Comparison of ENCODE assay signal across 9 cellular contexts in the genomic region with DNA sequence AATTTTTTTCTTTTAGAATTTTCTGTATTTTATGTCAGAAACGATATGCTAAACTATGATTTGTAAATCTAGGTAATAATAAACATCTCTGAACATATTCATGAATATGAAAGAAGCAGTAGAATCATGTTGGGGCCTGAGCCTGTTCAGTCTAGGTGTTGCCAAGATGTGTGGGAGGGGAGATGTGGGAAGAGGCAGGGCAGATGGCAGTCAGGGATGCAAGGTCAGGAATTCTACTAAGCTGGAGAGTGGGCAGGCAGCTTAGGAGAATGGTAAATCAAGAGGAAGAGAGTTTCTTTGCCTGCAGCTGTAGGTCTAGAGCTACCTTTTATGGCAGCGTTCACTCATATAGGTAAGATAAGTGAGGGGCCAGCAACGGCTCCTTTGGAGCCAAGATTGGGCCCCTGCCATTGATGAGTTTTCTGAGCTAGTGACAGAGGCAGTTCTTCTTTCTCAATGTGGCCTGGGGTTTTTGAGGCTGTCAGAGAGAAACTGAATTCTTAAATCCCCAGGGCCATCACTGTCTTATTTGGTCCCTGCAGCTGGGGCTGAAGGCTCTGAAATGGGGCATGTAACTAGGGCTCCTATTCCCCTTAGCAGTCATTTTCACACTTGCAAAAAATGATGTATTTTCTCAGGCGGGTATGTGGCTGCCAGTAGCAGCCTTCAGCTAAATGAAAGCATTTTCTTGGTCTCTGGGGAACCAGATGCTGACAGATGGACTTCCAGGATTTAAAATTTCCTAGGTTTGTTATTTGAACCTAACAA.
DNase-seq lines count a peak whose midpoint lies in the region; ATAC-seq, FAIRE-seq and TF ChIP-seq lines count a peak whose summit lies in the region.
"Had no signal": no experiment of that assay in that cellular context is flagged by ENCODE, and none has a peak within 500 bp of the region (broad histone marks: within the 10 kb centered on the region; RNA-seq: fewer than 3 reads in every experiment).

No MANE protein-coding gene starts in this region.

- peak; percentile 78 to 81 for TF ChIP-seq EP300 in GM12878 (IDR thresholded peaks at IDR 0.05; ENCODE audit: borderline replicate concordance in 1 of 2, control insufficient read depth in 1 of 2, low read depth in 2 of 2, low read length in 2 of 2)

- no peak for TF ChIP-seq POLR2A in GM12878 (IDR thresholded peaks at IDR 0.05; ENCODE audit: low read depth, low read length)

- H3K4me3 ChIP-seq in GM12878: no peak overlapping the region
- H3K4me3 ChIP-seq in left lung: no peak overlapping the region

- TF ChIP-seq CTCF in GM12878 (IDR thresholded peaks at IDR 0.05 in 2 of 3, conservative IDR thresholded peaks at IDR 0.05 in 1 of 3; ENCODE audit: control insufficient read depth in 2 of 3, extremely low read depth in 1 of 3, insufficient read depth in 1 of 3, low read depth in 3 of 3, low read length in 3 of 3) (no peak), left lung (IDR thresholded peaks at IDR 0.05) (no peak)

- SMC1A ChIA-PET in GM12878 (lab: Charles Lee; ENCODE audit: uncharacterized antibody, unreplicated experiment): interaction anchor here (0.7 to 11.6 kb wide), 40 partner anchors 9 to 1083 kb away, joined by 3 to 135 read pairs (median 6); no protein-coding TSS in a partner anchor

- H3K4me2 ChIP-seq in GM12878 (ENCODE audit: control insufficient read depth, insufficient read depth): no peak overlapping the region

- no TSS peak for BruUV-seq in GM12878 (replicated peaks; lab: Mats Ljungman, UMichigan)

- 0% methylated on average over 4 of the region's 4 CpGs for WGBS in GM12878 (ENCODE audit: insufficient coverage, insufficient replicate concordance, low lambda C conversion rate, missing lambda C conversion rate)

- intact Hi-C loops in GM12878 (cut with micrococcal nuclease; ENCODE audit: unreplicated experiment) (loop anchor here (2.0 to 10.0 kb wide), 2 partner anchors 73 to 163 kb away; no protein-coding TSS in a partner anchor), left lung (cut with DNase I) (no loop called here)

- peak; percentile 82 for ATAC-seq in GM18511 (IDR thresholded peaks at IDR 0.05; ENCODE audit: unreplicated experiment)
- peak; percentile 48 for ATAC-seq in GM21515 (IDR thresholded peaks at IDR 0.05; ENCODE audit: unreplicated experiment)
- peak; percentile 61 for ATAC-seq in HG03135 (IDR thresholded peaks at IDR 0.05; ENCODE audit: unreplicated experiment)
- peak; percentile 87 for ATAC-seq in GM12878
- ATAC-seq in left lung: no peak

- DNase-seq in GM12878 (ENCODE audit: low read depth, low spot score): peak; percentile 46
- DNase-seq in UCSD-AML1 (lab: John Stamatoyannopoulos, UW; ENCODE audit: unreplicated experiment): no peak
- no peak for DNase-seq in NCI-H187 treated with DMSO at 0.1 percent for 48 hours (lab: John Stamatoyannopoulos, UW)
- no peak for DNase-seq in DMS79 (lab: John Stamatoyannopoulos, UW)
- no peak for DNase-seq in left lung
- DNase-seq: CD4-positive, CD25-positive, alpha-beta regulatory T cell had no signal

- no peaks in the 10 kb centered on the region; the same call in 2 of the 3 replicates for H3K9me3 ChIP-seq in GM12878 (replicated peaks; ENCODE audit: control insufficient read depth, insufficient read depth, low read length)
- H3K9me3 ChIP-seq in left lung: no peaks in the 10 kb centered on the region

- H3K4me1 ChIP-seq in GM12878 (ENCODE audit: control insufficient read depth, insufficient read depth, low read length): no peaks in the 10 kb centered on the region
- H3K4me1 ChIP-seq in left lung: no peaks in the 10 kb centered on the region

- H4K20me1 ChIP-seq in GM12878 (ENCODE audit: control insufficient read depth, insufficient read depth): no peaks in the 10 kb centered on the region; the same call in 1 of the 2 replicates

- RAD21 ChIA-PET in GM12878 (lab: Charles Lee; ENCODE audit: unreplicated experiment): interaction anchor here (0.6 to 3.6 kb wide), 33 partner anchors 9 to 1083 kb away, joined by 3 to 95 read pairs (median 4); no protein-coding TSS in a partner anchor

- no peaks in the 10 kb centered on the region for H3K36me3 ChIP-seq in GM12878 (ENCODE audit: control insufficient read depth in 2 of 2, insufficient read depth in 2 of 2, low read length in 1 of 2)
- H3K36me3 ChIP-seq in left lung: no peaks in the 10 kb centered on the region

- TF ChIP-seq RAD21 in GM12878 (IDR thresholded peaks at IDR 0.05; ENCODE audit: insufficient read depth, low read depth, low read length): no peak

- CTCF ChIA-PET in GM12878 (lab: Yijun Ruan, JAX): interaction anchor here (0.6 to 7.4 kb wide), 19 partner anchors 9 to 160 kb away, joined by 3 to 67 read pairs (median 5); no protein-coding TSS in a partner anchor

- H2AFZ ChIP-seq in GM12878 (ENCODE audit: control insufficient read depth, low read depth, low read length): no peak overlapping the region

- in situ Hi-C loops in GM12878 (cut with MboI): no loop called here

- POLR2A ChIA-PET in GM12878 (lab: Charles Lee): interaction anchor here (0.9 to 2.5 kb wide), 10 partner anchors 10 to 73 kb away, joined by 3 to 26 read pairs (median 4); no protein-coding TSS in a partner anchor

- no peaks in the 10 kb centered on the region for H3K79me2 ChIP-seq in GM12878 (ENCODE audit: control insufficient read depth, insufficient read depth, low read length)

- no peaks in the 10 kb centered on the region for H3K27me3 ChIP-seq in GM12878 (replicated peaks in 1 of 2; ENCODE audit: control insufficient read depth in 2 of 2, insufficient read depth in 2 of 2, low read length in 1 of 2)
- H3K27me3 ChIP-seq in left lung: no peaks in the 10 kb centered on the region

- FAIRE-seq in GM12878 (lab: Jason Lieb, UNC): no peak

- no peak overlapping the region for H3K9ac ChIP-seq in GM12878 (ENCODE audit: control insufficient read depth, insufficient read depth, low read length)

- H3K27ac ChIP-seq in GM12878 (ENCODE audit: control insufficient read depth, insufficient read depth) (no peak overlapping the region), left lung (no peak overlapping the region)

TF ChIP-seq in GM12878, 131 proteins besides CTCF, POLR2A, EP300 and RAD21 (continues in another document):
- TF ChIP-seq ATF7 (IDR thresholded peaks at IDR 0.05; ENCODE audit: low read depth) (peak; percentile 77), NR2F1 (conservative IDR thresholded peaks at IDR 0.05) (0 out of 2 replicates have a peak, but pooled peaks have one; percentile 21), GATAD2B (conservative IDR thresholded peaks at IDR 0.05; ENCODE audit: low read depth) (peak; percentile 97), MYB (IDR thresholded peaks at IDR 0.05; ENCODE audit: borderline replicate concordance, low read depth, low read length) (0 out of 2 replicates have a peak, but pooled peaks have one; percentile 44), TAF1 (IDR thresholded peaks at IDR 0.05; ENCODE audit: borderline replicate concordance, low read depth, low read length) (no peak), TCF12 (IDR thresholded peaks at IDR 0.05; ENCODE audit: low read depth, low read length) (peak; percentile 85), DPF2 (IDR thresholded peaks at IDR 0.05) (0 out of 2 replicates have a peak, but pooled peaks have one; percentile 68), ZNF24 (IDR thresholded peaks at IDR 0.05) (peak; percentile 87)
- TF ChIP-seq, protein P1, sequence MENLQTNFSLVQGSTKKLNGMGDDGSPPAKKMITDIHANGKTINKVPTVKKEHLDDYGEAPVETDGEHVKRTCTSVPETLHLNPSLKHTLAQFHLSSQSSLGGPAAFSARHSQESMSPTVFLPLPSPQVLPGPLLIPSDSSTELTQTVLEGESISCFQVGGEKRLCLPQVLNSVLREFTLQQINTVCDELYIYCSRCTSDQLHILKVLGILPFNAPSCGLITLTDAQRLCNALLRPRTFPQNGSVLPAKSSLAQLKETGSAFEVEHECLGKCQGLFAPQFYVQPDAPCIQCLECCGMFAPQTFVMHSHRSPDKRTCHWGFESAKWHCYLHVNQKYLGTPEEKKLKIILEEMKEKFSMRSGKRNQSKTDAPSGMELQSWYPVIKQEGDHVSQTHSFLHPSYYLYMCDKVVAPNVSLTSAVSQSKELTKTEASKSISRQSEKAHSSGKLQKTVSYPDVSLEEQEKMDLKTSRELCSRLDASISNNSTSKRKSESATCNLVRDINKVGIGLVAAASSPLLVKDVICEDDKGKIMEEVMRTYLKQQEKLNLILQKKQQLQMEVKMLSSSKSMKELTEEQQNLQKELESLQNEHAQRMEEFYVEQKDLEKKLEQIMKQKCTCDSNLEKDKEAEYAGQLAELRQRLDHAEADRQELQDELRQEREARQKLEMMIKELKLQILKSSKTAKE (IDR thresholded peaks at IDR 0.05; ENCODE audit: low read depth, poor library complexity, severe bottlenecking): peak; percentile 46
- TF ChIP-seq, protein P2, sequence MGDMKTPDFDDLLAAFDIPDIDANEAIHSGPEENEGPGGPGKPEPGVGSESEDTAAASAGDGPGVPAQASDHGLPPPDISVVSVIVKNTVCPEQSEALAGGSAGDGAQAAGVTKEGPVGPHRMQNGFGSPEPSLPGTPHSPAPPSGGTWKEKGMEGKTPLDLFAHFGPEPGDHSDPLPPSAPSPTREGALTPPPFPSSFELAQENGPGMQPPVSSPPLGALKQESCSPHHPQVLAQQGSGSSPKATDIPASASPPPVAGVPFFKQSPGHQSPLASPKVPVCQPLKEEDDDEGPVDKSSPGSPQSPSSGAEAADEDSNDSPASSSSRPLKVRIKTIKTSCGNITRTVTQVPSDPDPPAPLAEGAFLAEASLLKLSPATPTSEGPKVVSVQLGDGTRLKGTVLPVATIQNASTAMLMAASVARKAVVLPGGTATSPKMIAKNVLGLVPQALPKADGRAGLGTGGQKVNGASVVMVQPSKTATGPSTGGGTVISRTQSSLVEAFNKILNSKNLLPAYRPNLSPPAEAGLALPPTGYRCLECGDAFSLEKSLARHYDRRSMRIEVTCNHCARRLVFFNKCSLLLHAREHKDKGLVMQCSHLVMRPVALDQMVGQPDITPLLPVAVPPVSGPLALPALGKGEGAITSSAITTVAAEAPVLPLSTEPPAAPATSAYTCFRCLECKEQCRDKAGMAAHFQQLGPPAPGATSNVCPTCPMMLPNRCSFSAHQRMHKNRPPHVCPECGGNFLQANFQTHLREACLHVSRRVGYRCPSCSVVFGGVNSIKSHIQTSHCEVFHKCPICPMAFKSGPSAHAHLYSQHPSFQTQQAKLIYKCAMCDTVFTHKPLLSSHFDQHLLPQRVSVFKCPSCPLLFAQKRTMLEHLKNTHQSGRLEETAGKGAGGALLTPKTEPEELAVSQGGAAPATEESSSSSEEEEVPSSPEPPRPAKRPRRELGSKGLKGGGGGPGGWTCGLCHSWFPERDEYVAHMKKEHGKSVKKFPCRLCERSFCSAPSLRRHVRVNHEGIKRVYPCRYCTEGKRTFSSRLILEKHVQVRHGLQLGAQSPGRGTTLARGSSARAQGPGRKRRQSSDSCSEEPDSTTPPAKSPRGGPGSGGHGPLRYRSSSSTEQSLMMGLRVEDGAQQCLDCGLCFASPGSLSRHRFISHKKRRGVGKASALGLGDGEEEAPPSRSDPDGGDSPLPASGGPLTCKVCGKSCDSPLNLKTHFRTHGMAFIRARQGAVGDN (IDR thresholded peaks at IDR 0.05): peak; percentile 78
